In genomic region chr16:396605-397004, GRCh38 we compare ENCODE assay signal across 8 cellular contexts. TPM values are rescaled to one million over a fixed set of nuclear protein-coding genes. Genes with fewer than 3 reads are reported as not detected.
DNase-seq lines count a peak whose midpoint lies in the region; ATAC-seq and TF ChIP-seq lines count a peak whose summit lies in the region.

No MANE protein-coding gene starts in this region.

- intact Hi-C loops in transverse colon (cut with DNase I; ENCODE audit: low total_unique reads) = no loop called here

- no peak for ATAC-seq in lung (ENCODE audit: insufficient read depth, low FRiP score)
- no peak for ATAC-seq in GM21786 (IDR thresholded peaks at IDR 0.05; ENCODE audit: unreplicated experiment)

- WGBS in lung, 2 donors = 1 to 3% methylated on average over 22 of the region's 22 CpGs
- 3 to 4% methylated on average over 7 to 22 of the region's 22 CpGs for WGBS in transverse colon (ENCODE audit: low coverage in 1 of 2), 2 donors

- H2AFZ ChIP-seq in OCI-LY3 (ENCODE audit: low read depth, low read length) = peak overlapping the region; percentile 84

- TF ChIP-seq POLR2A in GM10847 (IDR thresholded peaks at IDR 0.05; ENCODE audit: extremely low read depth, insufficient read length) (peak; percentile 7), transverse colon (IDR thresholded peaks at IDR 0.05) (no peak)

- peaks cover 23% of the 10 kb centered on the region for H3K79me2 ChIP-seq in OCI-LY3 (ENCODE audit: low read length)

- H3K27me3 Mint-ChIP-seq in chondrocyte (ENCODE audit: low read depth) = no peaks in the 10 kb centered on the region

- peaks cover 4% of the 10 kb centered on the region; the same call in 1 of the 2 replicates for H4K20me1 ChIP-seq in OCI-LY3 (ENCODE audit: insufficient read depth, low read length)

- H3K27ac ChIP-seq in OCI-LY3 (ENCODE audit: low read length) (peak overlapping the region; percentile 47), lung (ENCODE audit: low read depth in 1 of 2, low read length in 1 of 2) (peak overlapping the region in 1 of 2 donors; percentile 40), transverse colon (peak overlapping the region; percentile 79 to 93 (median 90))

- H3K4me3 Mint-ChIP-seq in chondrocyte (ENCODE audit: unreplicated experiment) = peak overlapping the region; percentile 87

- DNase-seq in AG08396 (ENCODE audit: low spot score) (peak; percentile 69), chondrocyte (ENCODE audit: low spot score) (peak; percentile 72), lung (ENCODE audit: low spot score) (no peak), transverse colon (peak; percentile 39), SHP77 (lab: John Stamatoyannopoulos, UW) (no peak)

- H3K4me1 Mint-ChIP-seq in chondrocyte (ENCODE audit: low read depth) = peaks cover 27% of the 10 kb centered on the region

- peak overlapping the region; percentile 83 for H3K9ac ChIP-seq in OCI-LY3 (ENCODE audit: low read length)

- H3K4me2 ChIP-seq in OCI-LY3 (ENCODE audit: low read length) = peak overlapping the region; percentile 92

- no peak for TF ChIP-seq CTCF in OCI-LY3 (IDR thresholded peaks at IDR 0.05; ENCODE audit: low read depth, low read length)
- TF ChIP-seq CTCF in chondrocyte (IDR thresholded peaks at IDR 0.05) = no peak
- TF ChIP-seq CTCF in lung (IDR thresholded peaks at IDR 0.05; ENCODE audit: control extremely low read depth, extremely low read depth) = no peak
- no peak for TF ChIP-seq CTCF in transverse colon (IDR thresholded peaks at IDR 0.05)

- H3K27me3 ChIP-seq in OCI-LY3 (ENCODE audit: low read depth, low read length) = no peaks in the 10 kb centered on the region
- H3K27me3 ChIP-seq in lung (ENCODE audit: control insufficient read depth, insufficient read depth) = no peaks in the 10 kb centered on the region
- H3K27me3 ChIP-seq in transverse colon = no peaks in the 10 kb centered on the region

- H3K27ac Mint-ChIP-seq in chondrocyte (ENCODE audit: unreplicated experiment) = peak overlapping the region; percentile 97

- H3K9me3 Mint-ChIP-seq in chondrocyte (ENCODE audit: low read depth) = peaks cover 3% of the 10 kb centered on the region

- no peaks in the 10 kb centered on the region for H3K9me3 ChIP-seq in OCI-LY3 (ENCODE audit: insufficient read depth, low read length)
- H3K9me3 ChIP-seq in lung (ENCODE audit: control insufficient read depth in 2 of 2, insufficient read depth in 1 of 2, low read length in 1 of 2) = no peaks in the 10 kb centered on the region
- H3K9me3 ChIP-seq in transverse colon = no peaks in the 10 kb centered on the region

- peaks cover 6% of the 10 kb centered on the region for H3K36me3 ChIP-seq in OCI-LY3 (replicated peaks; ENCODE audit: low read depth, low read length)
- H3K36me3 ChIP-seq in lung (ENCODE audit: control insufficient read depth in 2 of 2, insufficient read depth in 2 of 2, low read length in 2 of 2) = no peaks in the 10 kb centered on the region
- H3K36me3 ChIP-seq in transverse colon = no peaks in the 10 kb centered on the region

- in situ Hi-C loops in transverse colon (cut with MboI; ENCODE audit: low pct_ligation_motif_present in 1 of 4, low pct_unique_long_range_greater_than_20kb in 1 of 4, low sequenced_read_pairs in 3 of 4) = no loop called here

- peak overlapping the region; percentile 85 for H3K4me3 ChIP-seq in OCI-LY3 (ENCODE audit: low read length)
- peak overlapping the region; percentile 10 for H3K4me3 ChIP-seq in lung
- H3K4me3 ChIP-seq in transverse colon = peak overlapping the region; percentile 33 to 83 (median 74)

- H3K36me3 Mint-ChIP-seq in chondrocyte (ENCODE audit: low read depth) = peaks cover 3% of the 10 kb centered on the region

- H3K4me1 ChIP-seq in OCI-LY3 (ENCODE audit: low read length) (peaks cover 33% of the 10 kb centered on the region), lung (ENCODE audit: control insufficient read depth in 2 of 2, insufficient read depth in 2 of 2, low read length in 2 of 2) (peaks cover 0 to 6% of the 10 kb centered on the region in 2 donors), transverse colon (peaks cover 6 to 33% (median 17%) of the 10 kb centered on the region in 4 donors)

- no peak for TF ChIP-seq EP300 in transverse colon (IDR thresholded peaks at IDR 0.05; ENCODE audit: low read depth)

RNA-seq across cellular contexts. Expression of gene NME4, which starts 0.4 kb away (rescaled TPM):
- total RNA-seq in chondrocyte (176 to 246 TPM (median 231 TPM) in 3 replicates), lung (10 to 100 TPM; 18.0 to 68.7 TPM), transverse colon (10 to 100 TPM; 37.5 to 82.3 (median 58.1) TPM)
- 10 to 100 TPM; 64.0 to 67.6 TPM for polyA plus RNA-seq in lung

RNA-seq across cellular contexts. Expression of gene DECR2, which starts 5.1 kb away (rescaled TPM):
- total RNA-seq in chondrocyte (21.8 to 25.1 TPM (median 22.2 TPM) in 3 replicates), lung (10 to 100 TPM in 1 of 2 donors, 1 to 10 TPM in 1; 5.2 to 18.3 TPM), transverse colon (100 to 1,000 TPM in 2 of 4 donors, 10 to 100 TPM in 2; 65.7 to 148 (median 108) TPM)
- polyA plus RNA-seq in lung = 10 to 100 TPM; 13.3 to 18.1 TPM

RNA-seq across cellular contexts. Expression of gene PGAP6, which starts 14.8 kb away (rescaled TPM):
- total RNA-seq in chondrocyte = 49.5 to 61.2 TPM (median 59.7 TPM) in 3 replicates
- 10 to 100 TPM; 38.0 to 71.5 TPM for total RNA-seq in lung
- 10 to 100 TPM; 64.8 to 100.0 TPM for polyA plus RNA-seq in lung
- 100 to 1,000 TPM; 105 to 300 (median 179) TPM for total RNA-seq in transverse colon

RNA-seq across cellular contexts. Expression of gene MRPL28, which starts 26.3 kb away (rescaled TPM):
- total RNA-seq in chondrocyte (53.4 to 57.7 TPM (median 54.7 TPM) in 3 replicates), lung (10 to 100 TPM; 31.9 to 65.0 TPM), transverse colon (10 to 100 TPM; 24.7 to 81.2 (median 53.0) TPM)
- 10 to 100 TPM; 89.4 to 98.9 TPM for polyA plus RNA-seq in lung

RNA-seq across cellular contexts. Expression of gene RAB11FIP3, which starts 28.8 kb away (rescaled TPM):
- total RNA-seq in chondrocyte (41.9 to 52.4 TPM (median 45.1 TPM) in 3 replicates), lung (10 to 100 TPM; 20.8 to 38.3 TPM), transverse colon (10 to 100 TPM; 21.6 to 56.5 (median 42.2) TPM)
- polyA plus RNA-seq in lung = 10 to 100 TPM; 20.7 to 22.2 TPM

Comparison
In these comparisons a context has a peak if more than half of its experiments do, and no peak if none do; other contexts are left out.
1. DNase-seq: peak in AG08396 (single experiment), chondrocyte (single experiment) and transverse colon (single experiment); none in lung (single experiment) and SHP77 (0 of 2).
2. H3K4me3 ChIP-seq: peak in every context shown above with its lines; median percentile 85 in OCI-LY3; 74 in transverse colon; 10 in lung.